1 cellular context compared by ENCODE assay signal in the genomic region with DNA sequence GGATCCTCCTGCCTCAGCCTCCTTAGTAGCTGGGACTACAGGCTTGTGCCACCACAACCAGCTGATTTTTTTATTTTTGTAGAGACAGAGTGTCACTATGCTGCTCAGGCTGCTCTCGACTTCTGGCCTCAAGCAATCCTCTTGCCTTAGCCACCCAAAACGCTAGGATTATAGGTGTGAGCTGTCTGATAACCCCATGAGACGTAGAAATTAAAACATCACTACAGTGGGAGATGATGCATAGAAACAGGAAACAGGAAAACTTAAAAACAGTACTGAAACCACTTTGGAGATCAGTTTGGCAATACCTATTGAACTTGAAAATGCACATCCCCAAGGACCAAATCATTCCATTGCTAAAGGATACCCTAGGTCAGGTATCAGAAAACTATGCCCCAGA.
TF ChIP-seq lines count a peak whose summit lies in the region.

No MANE protein-coding gene starts in this region.

TF ChIP-seq in SK-N-SH, 30 proteins besides CTCF, POLR2A, EP300 and RAD21 (continued from another document):
- TF ChIP-seq CHD2 (IDR thresholded peaks at IDR 0.05; ENCODE audit: low read length, partially characterized antibody) (no peak), SMC3 (IDR thresholded peaks at IDR 0.05; ENCODE audit: low read depth, low read length) (no peak), FOSL2 (IDR thresholded peaks at IDR 0.05; ENCODE audit: borderline replicate concordance, low read depth) (no peak)
- TF ChIP-seq, protein P1, sequence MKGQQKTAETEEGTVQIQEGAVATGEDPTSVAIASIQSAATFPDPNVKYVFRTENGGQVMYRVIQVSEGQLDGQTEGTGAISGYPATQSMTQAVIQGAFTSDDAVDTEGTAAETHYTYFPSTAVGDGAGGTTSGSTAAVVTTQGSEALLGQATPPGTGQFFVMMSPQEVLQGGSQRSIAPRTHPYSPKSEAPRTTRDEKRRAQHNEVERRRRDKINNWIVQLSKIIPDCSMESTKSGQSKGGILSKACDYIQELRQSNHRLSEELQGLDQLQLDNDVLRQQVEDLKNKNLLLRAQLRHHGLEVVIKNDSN (IDR thresholded peaks at IDR 0.05; ENCODE audit: borderline replicate concordance, low read depth), result no peak
